21 cellular contexts compared by ENCODE assay signal in the genomic region with DNA sequence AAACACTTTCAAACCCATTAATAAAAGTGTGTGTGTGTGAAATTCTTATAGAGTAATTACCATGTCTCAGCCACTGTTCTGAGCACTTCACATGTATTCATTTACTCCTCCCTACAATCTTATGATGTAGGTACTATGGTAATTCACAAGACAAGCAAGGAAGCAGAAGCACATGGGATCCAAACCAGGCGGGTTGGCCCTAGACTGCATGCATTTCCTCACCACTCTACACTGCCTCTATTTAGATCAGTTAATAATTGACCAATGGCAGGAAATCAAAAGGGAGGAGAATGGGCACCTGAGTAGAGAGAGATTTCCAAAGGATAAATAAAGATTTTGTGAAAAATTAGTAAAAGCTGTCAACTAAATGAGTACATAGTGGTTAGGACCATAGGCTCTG. TPM values are rescaled to one million over a fixed set of nuclear protein-coding genes. Genes with fewer than 3 reads are reported as not detected.
DNase-seq lines count a peak whose midpoint lies in the region; ATAC-seq, FAIRE-seq and TF ChIP-seq lines count a peak whose summit lies in the region.
"Had no signal": no experiment of that assay in that cellular context is flagged by ENCODE, and none has a peak within 500 bp of the region (broad histone marks: within the 10 kb centered on the region; RNA-seq: fewer than 3 reads in every experiment).

No MANE protein-coding gene starts in this region.

- no peak overlapping the region for H3K27ac ChIP-seq in A549
- H3K27ac ChIP-seq in pancreas = peak overlapping the region in 3 of 4 donors; percentile 34 to 65 (median 56)
- H3K27ac ChIP-seq: C4-2B, Peyer's patch had no signal

- H3K4me3 ChIP-seq in A549 (no peak overlapping the region), pancreas (no peak overlapping the region)
- H3K4me3 ChIP-seq: GM12878, GM23338, Peyer's patch had no signal

- no peak for TF ChIP-seq RAD21 in A549 (conservative IDR thresholded peaks at IDR 0.05 in 1 of 2, IDR thresholded peaks at IDR 0.05 in 1 of 2)

- peak; percentile 32 for FAIRE-seq in A549 (lab: Jason Lieb, UNC)
- FAIRE-seq in D721Med (lab: Jason Lieb, UNC) = peak; percentile 79
- FAIRE-seq in pancreas (lab: Jason Lieb, UNC) = peak; percentile 56
- FAIRE-seq: GM12878 had no signal

- H3K4me1 ChIP-seq in A549 = peaks cover 31% of the 10 kb centered on the region
- peaks cover 40 to 59% (median 42%) of the 10 kb centered on the region in 3 donors for H3K4me1 ChIP-seq in pancreas

- TF ChIP-seq EP300 in A549 (IDR thresholded peaks at IDR 0.05) = no peak

- H3K9me3 ChIP-seq in A549 (no peaks in the 10 kb centered on the region), pancreas (no peaks in the 10 kb centered on the region)
- H3K9me3 ChIP-seq: Peyer's patch had no signal

- 75% methylated on average over 1 of the region's 1 CpG for WGBS in A549 (ENCODE audit: missing lambda C conversion rate)
- 9 to 25% methylated on average over 1 of the region's 1 CpG for WGBS in pancreas, 2 donors

- no peaks in the 10 kb centered on the region for H3K27me3 ChIP-seq in pancreas
- H3K27me3 ChIP-seq: Peyer's patch had no signal

- TF ChIP-seq CTCF in A549 (IDR thresholded peaks at IDR 0.05) = no peak
- no peak for TF ChIP-seq CTCF in D721Med (IDR thresholded peaks at IDR 0.05; ENCODE audit: insufficient read depth, missing control alignments)
- no peak for TF ChIP-seq CTCF in pancreas (IDR thresholded peaks at IDR 0.05)

- no peaks in the 10 kb centered on the region for H3K4me1 Mint-ChIP-seq in activated CD4-positive, alpha-beta T cell treated with anti-CD3 and anti-CD28 coated beads, Interleukin-2, amount 10 ng/mL, durations not matched to agents 7 days and 5 days
- H3K4me1 Mint-ChIP-seq in activated naive CD8-positive, alpha-beta T cell treated with anti-CD3 and anti-CD28 coated beads for 36 hours = no peaks in the 10 kb centered on the region

- ATAC-seq in A549 = peak; percentile 46 to 68; a peak in 4 of 6 replicates
- peak; percentile 98 for ATAC-seq in left colon
- ATAC-seq in pancreas = peak; percentile 90 to 94 (median 92)
- ATAC-seq: GM12878, GM23338, Right ventricle myocardium inferior had no signal

- H3K36me3 ChIP-seq in pancreas = no peaks in the 10 kb centered on the region
- H3K36me3 ChIP-seq: Peyer's patch had no signal

- no peak for TF ChIP-seq POLR2A in A549 (IDR thresholded peaks at IDR 0.05; ENCODE audit: low read length)

- H3K9me3 Mint-ChIP-seq in activated CD4-positive, alpha-beta T cell treated with anti-CD3 and anti-CD28 coated beads, Interleukin-2, amount 10 ng/mL, durations not matched to agents 7 days and 5 days = no peaks in the 10 kb centered on the region
- H3K9me3 Mint-ChIP-seq in activated naive CD8-positive, alpha-beta T cell treated with anti-CD3 and anti-CD28 coated beads for 36 hours = peaks cover 1% of the 10 kb centered on the region

- CTCF ChIA-PET in A549 (lab: Yijun Ruan, JAX) = interaction anchor here (1.1 to 1.3 kb wide), 2 partner anchors 19 to 22 kb away, joined by 4 read pairs; no protein-coding TSS in a partner anchor
- CTCF ChIA-PET in activated CD4-positive, alpha-beta T cell treated with anti-CD3 and anti-CD28 coated beads, Interleukin-2, amount 10 ng/mL, durations not matched to agents 7 days and 5 days (lab: Charles Lee) = no interaction called here

- no peak overlapping the region for H3K27ac Mint-ChIP-seq in activated CD4-positive, alpha-beta T cell treated with anti-CD3 and anti-CD28 coated beads, Interleukin-2, amount 10 ng/mL, durations not matched to agents 7 days and 5 days
- H3K27ac Mint-ChIP-seq in activated naive CD8-positive, alpha-beta T cell treated with anti-CD3 and anti-CD28 coated beads for 36 hours = no peak overlapping the region
- H3K27ac Mint-ChIP-seq: GM23338 had no signal

- POLR2A ChIA-PET in A549 (lab: Yijun Ruan, JAX) = no interaction called here
- POLR2A ChIA-PET in activated CD4-positive, alpha-beta T cell treated with anti-CD3 and anti-CD28 coated beads, Interleukin-2, amount 10 ng/mL, durations not matched to agents 7 days and 5 days (lab: Charles Lee) = no interaction called here

- H3K4me2 ChIP-seq in A549 = peak overlapping the region; percentile 14; the same call in 1 of the 3 replicates
- H3K4me2 ChIP-seq: GM23338 had no signal

- H3K27me3 Mint-ChIP-seq in activated CD4-positive, alpha-beta T cell treated with anti-CD3 and anti-CD28 coated beads, Interleukin-2, amount 10 ng/mL, durations not matched to agents 7 days and 5 days = peaks cover 21% of the 10 kb centered on the region
- peaks cover 33% of the 10 kb centered on the region for H3K27me3 Mint-ChIP-seq in activated naive CD8-positive, alpha-beta T cell treated with anti-CD3 and anti-CD28 coated beads for 36 hours

- H3K4me3 Mint-ChIP-seq in activated CD4-positive, alpha-beta T cell treated with anti-CD3 and anti-CD28 coated beads, Interleukin-2, amount 10 ng/mL, durations not matched to agents 7 days and 5 days = no peak overlapping the region
- no peak overlapping the region for H3K4me3 Mint-ChIP-seq in activated naive CD8-positive, alpha-beta T cell treated with anti-CD3 and anti-CD28 coated beads for 36 hours
- H3K4me3 Mint-ChIP-seq: GM23338 had no signal

- DNase-seq in A549 (ENCODE audit: low read depth in 1 of 2, low spot score in 1 of 2) (no peak), D721Med (ENCODE audit: insufficient read length, low spot score) (no peak), left colon (peak; percentile 40 to 71), pancreas (peak in 4 of 6 donors; percentile 53 to 66 (median 60)), cerebellar nuclear complex (lab: John Stamatoyannopoulos, UW) (no peak)
- no peak for DNase-seq in stimulated activated CD4-positive, alpha-beta T cell treated with anti-CD3 and anti-CD28 coated beads, Interleukin-15, amount 100 ng/mL, for 24 hours
- DNase-seq in activated CD4-positive, alpha-beta T cell treated with anti-CD3 and anti-CD28 coated beads, Interleukin-2, amount 10 ng/mL, durations not matched to agents 7 days and 5 days = no peak
- DNase-seq in activated naive CD8-positive, alpha-beta T cell treated with anti-CD3 and anti-CD28 coated beads for 36 hours = no peak
- DNase-seq: DMS153; EL; HCEC 1CT; KBM-7; NCI-H1105; NCI-H2081; NCI-H748 treated with DMSO at 0.1 percent for 48 hours; NK-92 treated with Interleukin-12 subunit alpha and Interleukin-12 subunit beta, amount 100 ng/mL, for 24 hours had no signal

- intact Hi-C loops in left colon (cut with DNase I, micrococcal nuclease) = no loop called here
- intact Hi-C loops in pancreas (cut with DNase I) = no loop called here

- no peaks in the 10 kb centered on the region for H3K36me3 Mint-ChIP-seq in activated CD4-positive, alpha-beta T cell treated with anti-CD3 and anti-CD28 coated beads, Interleukin-2, amount 10 ng/mL, durations not matched to agents 7 days and 5 days (ENCODE audit: low read depth)
- H3K36me3 Mint-ChIP-seq in activated naive CD8-positive, alpha-beta T cell treated with anti-CD3 and anti-CD28 coated beads for 36 hours = peaks cover 3% of the 10 kb centered on the region

TF ChIP-seq in A549, 52 proteins besides CTCF, POLR2A, EP300 and RAD21:
- TF ChIP-seq CHD2 (IDR thresholded peaks at IDR 0.05; ENCODE audit: low read length, partially characterized antibody) = no peak
- TF ChIP-seq, protein P1, sequence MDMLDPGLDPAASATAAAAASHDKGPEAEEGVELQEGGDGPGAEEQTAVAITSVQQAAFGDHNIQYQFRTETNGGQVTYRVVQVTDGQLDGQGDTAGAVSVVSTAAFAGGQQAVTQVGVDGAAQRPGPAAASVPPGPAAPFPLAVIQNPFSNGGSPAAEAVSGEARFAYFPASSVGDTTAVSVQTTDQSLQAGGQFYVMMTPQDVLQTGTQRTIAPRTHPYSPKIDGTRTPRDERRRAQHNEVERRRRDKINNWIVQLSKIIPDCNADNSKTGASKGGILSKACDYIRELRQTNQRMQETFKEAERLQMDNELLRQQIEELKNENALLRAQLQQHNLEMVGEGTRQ (IDR thresholded peaks at IDR 0.05) = no peak
- TF ChIP-seq, protein P2, sequence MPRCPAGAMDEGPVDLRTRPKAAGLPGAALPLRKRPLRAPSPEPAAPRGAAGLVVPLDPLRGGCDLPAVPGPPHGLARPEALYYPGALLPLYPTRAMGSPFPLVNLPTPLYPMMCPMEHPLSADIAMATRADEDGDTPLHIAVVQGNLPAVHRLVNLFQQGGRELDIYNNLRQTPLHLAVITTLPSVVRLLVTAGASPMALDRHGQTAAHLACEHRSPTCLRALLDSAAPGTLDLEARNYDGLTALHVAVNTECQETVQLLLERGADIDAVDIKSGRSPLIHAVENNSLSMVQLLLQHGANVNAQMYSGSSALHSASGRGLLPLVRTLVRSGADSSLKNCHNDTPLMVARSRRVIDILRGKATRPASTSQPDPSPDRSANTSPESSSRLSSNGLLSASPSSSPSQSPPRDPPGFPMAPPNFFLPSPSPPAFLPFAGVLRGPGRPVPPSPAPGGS (IDR thresholded peaks at IDR 0.05) = no peak

RNA-seq across cellular contexts. Expression of a gene that starts 15.7 kb away (rescaled TPM):
- 23.5 and 26.9 TPM in 2 replicates for polyA plus RNA-seq in A549 (2011; rRNA removed)
- polyA plus RNA-seq in A549 (2012; cell fraction: cytosol; rRNA removed) = 12.4 and 14.9 TPM in 2 replicates
- 21.3 and 22.7 TPM in 2 replicates for polyA plus RNA-seq in A549 (2012; cell fraction: nucleus; rRNA removed)
- 14.0 to 14.4 TPM (median 14.2 TPM) in 3 replicates for polyA plus RNA-seq in A549 (2017; fragmentation: RNase III; extraction: RNeasy Plus Mini Kit Qiagen cat#74134 plus additional on column Dnase treatment)
- 30.4 and 34.4 TPM in 2 replicates for polyA minus RNA-seq in A549 (2011; rRNA and poly(A)+ RNA removed)
- 10 to 100 TPM; 16.3 to 18.1 TPM for total RNA-seq in left colon
- 10 to 100 TPM; 12.6 to 18.8 (median 15.3) TPM for total RNA-seq in pancreas
- 10 to 100 TPM in 1 of 2 donors, 1 to 10 TPM in 1; 9.7 to 22.0 TPM for polyA plus RNA-seq in pancreas
- total RNA-seq in activated CD4-positive, alpha-beta T cell treated with anti-CD3 and anti-CD28 coated beads, Interleukin-2, amount 10 ng/mL, durations not matched to agents 7 days and 5 days = under 1 TPM; 0.84 to 0.87 TPM
- 1 to 10 TPM; 1.6 to 1.9 TPM for total RNA-seq in activated naive CD8-positive, alpha-beta T cell treated with anti-CD3 and anti-CD28 coated beads for 36 hours

RNA-seq across cellular contexts. Expression of a gene that starts 47.7 kb away (rescaled TPM):
- polyA plus RNA-seq in A549 (2011; rRNA removed) = 27.2 and 31.5 TPM in 2 replicates
- 11.3 and 13.9 TPM in 2 replicates for polyA plus RNA-seq in A549 (2012; cell fraction: cytosol; rRNA removed)
- 33.4 and 41.8 TPM in 2 replicates for polyA plus RNA-seq in A549 (2012; cell fraction: nucleus; rRNA removed)
- polyA plus RNA-seq in A549 (2017; fragmentation: RNase III; extraction: RNeasy Plus Mini Kit Qiagen cat#74134 plus additional on column Dnase treatment) = 8.7 to 9.0 TPM (median 8.8 TPM) in 3 replicates
- 207 and 209 TPM in 2 replicates for polyA minus RNA-seq in A549 (2011; rRNA and poly(A)+ RNA removed)
- 1 to 10 TPM; 5.7 to 9.8 TPM for total RNA-seq in left colon
- 10 to 100 TPM in 2 of 6 donors, 1 to 10 TPM in 4; 7.6 to 13.4 (median 8.7) TPM for total RNA-seq in pancreas
- 10 to 100 TPM in 1 of 2 donors, 1 to 10 TPM in 1; 5.5 to 25.9 TPM for polyA plus RNA-seq in pancreas
- total RNA-seq in activated CD4-positive, alpha-beta T cell treated with anti-CD3 and anti-CD28 coated beads, Interleukin-2, amount 10 ng/mL, durations not matched to agents 7 days and 5 days = 10 to 100 TPM; 25.0 to 29.8 TPM
- total RNA-seq in activated naive CD8-positive, alpha-beta T cell treated with anti-CD3 and anti-CD28 coated beads for 36 hours = 10 to 100 TPM; 10.6 to 12.5 TPM

Comparison
In these comparisons a context has a peak if more than half of its experiments do, and no peak if none do; other contexts are left out.
1. DNase-seq: peak in left colon (2 of 2) and pancreas (4 of 6); none in A549 (0 of 2), D721Med (single experiment), stimulated activated CD4-positive, alpha-beta T cell treated with anti-CD3 and anti-CD28 coated beads, Interleukin-15, amount 100 ng/mL, for 24 hours (single experiment), activated CD4-positive, alpha-beta T cell treated with anti-CD3 and anti-CD28 coated beads, Interleukin-2, amount 10 ng/mL, durations not matched to agents 7 days and 5 days (single experiment), cerebellar nuclear complex (0 of 2) and activated naive CD8-positive, alpha-beta T cell treated with anti-CD3 and anti-CD28 coated beads for 36 hours (single experiment).
2. H3K27ac ChIP-seq: peak in pancreas (3 of 4); none in A549 (0 of 2).
3. RNA of a gene that starts 15.7 kb away (total RNA-seq): 16.3 to 18.1 TPM in left colon and 12.6 to 18.8 TPM in pancreas; 1.6 to 1.9 TPM in activated naive CD8-positive, alpha-beta T cell treated with anti-CD3 and anti-CD28 coated beads for 36 hours and 0.84 to 0.87 TPM in activated CD4-positive, alpha-beta T cell treated with anti-CD3 and anti-CD28 coated beads, Interleukin-2, amount 10 ng/mL, durations not matched to agents 7 days and 5 days; every median in the first group is over 4 times any median in the second.
4. Peak in every context shown above with its lines, with median percentiles within 50 percentile points of each other: ATAC-seq.